Comparison of ENCODE assay signal across 8 cellular contexts in the genomic region with DNA sequence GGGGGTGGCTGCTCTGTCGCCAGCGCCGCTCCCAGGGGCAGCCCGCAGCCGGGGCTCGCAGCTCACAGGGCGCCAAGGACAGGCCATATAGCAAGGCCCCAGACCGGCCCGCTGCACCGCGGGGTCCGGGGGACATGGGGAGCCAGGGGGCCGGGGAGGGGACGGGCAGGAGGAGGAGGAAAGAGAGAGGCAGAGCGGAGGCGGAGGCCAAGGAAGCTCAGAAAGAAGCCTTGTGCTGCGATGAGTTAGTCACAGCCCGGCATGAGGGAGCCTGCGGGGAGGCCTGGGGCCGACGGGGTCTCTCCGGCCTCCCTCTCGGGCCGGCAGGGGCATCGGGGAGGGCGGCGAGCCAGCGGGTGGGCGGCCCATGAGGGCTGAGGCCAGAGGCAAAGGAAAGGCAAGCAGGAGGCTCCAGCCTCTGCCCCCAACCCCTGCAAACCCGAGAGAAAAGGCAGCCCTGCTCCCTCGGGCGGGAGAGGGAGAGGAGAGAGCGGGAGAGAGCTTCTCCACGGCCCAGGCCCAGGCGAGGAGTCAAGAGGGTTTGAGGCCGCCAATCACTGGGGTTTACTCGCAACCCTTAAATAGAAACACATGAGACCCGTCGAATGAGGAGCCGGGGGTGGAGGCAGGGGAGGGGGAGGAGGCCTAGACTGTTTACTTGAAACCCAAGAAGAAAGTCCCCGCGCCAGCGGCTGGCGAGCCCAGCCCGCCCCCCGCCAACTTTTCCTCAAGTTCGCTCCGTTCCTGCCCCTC.
DNase-seq lines count a peak whose midpoint lies in the region; ATAC-seq and TF ChIP-seq lines count a peak whose summit lies in the region.

No MANE protein-coding gene starts in this region.

- H3K27ac Mint-ChIP-seq in memory B cell, result peak overlapping the region; percentile 20

- peaks cover 36 to 68% (median 55%) of the 10 kb centered on the region in 4 donors for H3K4me1 ChIP-seq in stomach
- H3K4me1 ChIP-seq in OCI-LY7 (ENCODE audit: insufficient read depth, low read length, poor library complexity, severe bottlenecking), result no peaks in the 10 kb centered on the region

- H3K36me3 ChIP-seq in KOPT-K1 (ENCODE audit: insufficient read depth, low read length) (peaks cover 29% of the 10 kb centered on the region; the same call in 1 of the 2 replicates), stomach (peaks cover 0 to 31% (median 18%) of the 10 kb centered on the region in 4 donors), OCI-LY7 (ENCODE audit: insufficient read depth, low read length) (no peaks in the 10 kb centered on the region)

- DNase-seq in Caki2 (ENCODE audit: low read depth) (peak; percentile 74), memory B cell (ENCODE audit: low spot score in 2 of 2) (no peak), stomach (peak; percentile 75), OCI-LY7 (ENCODE audit: low spot score) (no peak)
- peak; percentile 40 to 44 for DNase-seq in activated CD4-positive, alpha-beta T cell treated with anti-CD3 and anti-CD28 coated beads for 4 hours
- peak; percentile 35 for DNase-seq in effector CD4-positive, alpha-beta T cell

- ATAC-seq in memory B cell (ENCODE audit: low read depth), result peak; percentile 64
- ATAC-seq in HG03097 (IDR thresholded peaks at IDR 0.05; ENCODE audit: low FRiP score, unreplicated experiment), result no peak

- no peak overlapping the region for H2AFZ ChIP-seq in OCI-LY7 (ENCODE audit: low read length)

- H3K27ac ChIP-seq in KOPT-K1 (ENCODE audit: low read depth, low read length, poor library complexity, severe bottlenecking) (peak overlapping the region; percentile 81), stomach (peak overlapping the region; percentile 83 to 95 (median 92)), OCI-LY7 (ENCODE audit: low read depth, low read length, poor library complexity, severe bottlenecking) (no peak overlapping the region)

- TF ChIP-seq CTCF in stomach (IDR thresholded peaks at IDR 0.05) (no peak), OCI-LY7 (conservative IDR thresholded peaks at IDR 0.05; ENCODE audit: low read length) (no peak)

- H3K27me3 Mint-ChIP-seq in memory B cell, result no peaks in the 10 kb centered on the region

- CTCF ChIA-PET in OCI-LY7 (lab: Charles Lee; ENCODE audit: unreplicated experiment), result no interaction called here

- H4K20me1 ChIP-seq in OCI-LY7 (ENCODE audit: insufficient read depth, low read length), result no peaks in the 10 kb centered on the region

- BruUV-seq in OCI-LY7 (replicated peaks; lab: Mats Ljungman, UMichigan), result no TSS peak

- no peaks in the 10 kb centered on the region for H3K79me2 ChIP-seq in OCI-LY7 (ENCODE audit: insufficient read depth, low read depth, low read length)

- no peaks in the 10 kb centered on the region for H3K27me3 ChIP-seq in stomach

- peaks cover 16% of the 10 kb centered on the region for H3K36me3 Mint-ChIP-seq in memory B cell

- H3K9me3 Mint-ChIP-seq in memory B cell, result peaks cover 3% of the 10 kb centered on the region

- no peak overlapping the region for H3K4me2 ChIP-seq in OCI-LY7 (ENCODE audit: low read length)

- in situ Hi-C loops in Caki2 (cut with HindIII; ENCODE audit: low pct_unique_long_range_greater_than_20kb, low sequenced_read_pairs), result no loop called here

- 27 to 48% (median 39%) methylated on average over 35 to 48 of the region's 48 CpGs for WGBS in stomach, 5 donors

- peak overlapping the region; percentile 85 for H3K4me3 Mint-ChIP-seq in memory B cell

- H3K4me3 ChIP-seq in stomach, result peak overlapping the region; percentile 66 to 74 (median 72)
- no peak overlapping the region for H3K4me3 ChIP-seq in OCI-LY7 (ENCODE audit: low read depth, low read length, poor library complexity, severe bottlenecking)

- POLR2A ChIA-PET in OCI-LY7 (lab: Charles Lee), result interaction anchor here (0.6 kb wide), 1 partner anchor 86 kb away, joined by 4 read pairs; no protein-coding TSS in a partner anchor

- TF ChIP-seq POLR2A in stomach (IDR thresholded peaks at IDR 0.05), result no peak

- peaks cover 5% of the 10 kb centered on the region for H3K4me1 Mint-ChIP-seq in memory B cell

- intact Hi-C loops in stomach (cut with DNase I; ENCODE audit: low total_unique reads), result no loop called here
- intact Hi-C loops in OCI-LY7 (cut with micrococcal nuclease; ENCODE audit: unreplicated experiment), result no loop called here

- no peak for TF ChIP-seq EP300 in stomach (IDR thresholded peaks at IDR 0.05)

- no peaks in the 10 kb centered on the region for H3K9me3 ChIP-seq in KOPT-K1 (ENCODE audit: insufficient read depth, low read length, poor library complexity, severe bottlenecking)
- H3K9me3 ChIP-seq in stomach, result no peaks in the 10 kb centered on the region
- no peaks in the 10 kb centered on the region for H3K9me3 ChIP-seq in OCI-LY7 (ENCODE audit: low read length)

- no peaks in the 10 kb centered on the region for H3K9me2 ChIP-seq in OCI-LY7 (ENCODE audit: insufficient read depth, low read length)

Comparison
In these comparisons a context has a peak if more than half of its experiments do, and no peak if none do; other contexts are left out.
1. DNase-seq: peak in Caki2 (single experiment), activated CD4-positive, alpha-beta T cell treated with anti-CD3 and anti-CD28 coated beads for 4 hours (2 of 2), effector CD4-positive, alpha-beta T cell (single experiment) and stomach (single experiment); none in memory B cell (0 of 2) and OCI-LY7 (single experiment).